In genomic region chr1:25543425-25544242, GRCh38 we compare ENCODE assay signal across 8 cellular contexts. TPM values are rescaled to one million over a fixed set of nuclear protein-coding genes. Genes with fewer than 3 reads are reported as not detected.
DNase-seq lines count a peak whose midpoint lies in the region; ATAC-seq lines count a peak whose summit lies in the region.

Gene LDLRAP1, plus strand, starts transcription at chr1:25543606. Its CDS starts 93 bp downstream, at chr1:25543699.

- peak within 1 kb of the TSS; percentile 67 to 90 for H3K4me3 ChIP-seq in neuronal stem cell (ENCODE audit: low read length in 2 of 2)

- no peaks in the 10 kb centered on the region for H3K27me3 Mint-ChIP-seq in activated naive CD4-positive, alpha-beta T cell treated with anti-CD3 and anti-CD28 coated beads, Interleukin-2, amount 50 U/mL, for 24 hours

- WGBS in neuronal stem cell (ENCODE audit: extremely low coverage in 2 of 2, insufficient read length in 2 of 2, insufficient replicate concordance in 1 of 2), 2 donors: no CpG with 5 or more reads among the region's 99 CpGs

- peaks cover 4 to 11% of the 10 kb centered on the region in 2 donors for H3K4me1 ChIP-seq in neuronal stem cell (ENCODE audit: control insufficient read depth in 2 of 2, insufficient read depth in 1 of 2, low read depth in 1 of 2, low read length in 2 of 2)

- H3K14ac ChIP-seq in neuronal stem cell (ENCODE audit: low read length): peak within 1 kb of the TSS; percentile 1

- DNase-seq in Ammon's horn (ENCODE audit: low spot score) (peak; percentile 83), SK-MEL-5 (ENCODE audit: low read depth, low spot score) (peak; percentile 70), glomerular endothelial cell (ENCODE audit: extremely low read depth, low read depth, low spot score) (no peak), neuronal stem cell (ENCODE audit: low spot score) (peak; percentile 70)

- ATAC-seq in GM19043 (IDR thresholded peaks at IDR 0.05; ENCODE audit: low read depth, unreplicated experiment) (peak; percentile 71), HG03432 (IDR thresholded peaks at IDR 0.05; ENCODE audit: unreplicated experiment) (peak; percentile 92)

- H3K36me3 Mint-ChIP-seq in activated naive CD4-positive, alpha-beta T cell treated with anti-CD3 and anti-CD28 coated beads, Interleukin-2, amount 50 U/mL, for 24 hours: no peaks in the 10 kb centered on the region

- H3K36me3 ChIP-seq in neuronal stem cell (replicated peaks in 1 of 2; ENCODE audit: control insufficient read depth in 2 of 2, insufficient read depth in 2 of 2, low read length in 2 of 2): no peaks in the 10 kb centered on the region

- no peak within 1 kb of the TSS for H4K91ac ChIP-seq in neuronal stem cell (ENCODE audit: low read depth, low read length, poor library complexity)

- no peak within 1 kb of the TSS for H3K27ac ChIP-seq in neuronal stem cell (replicated peaks; ENCODE audit: low read length)
- peak within 1 kb of the TSS; percentile 59 for H3K27ac ChIP-seq in temporal lobe (ENCODE audit: low read depth, low read length)

- H4K8ac ChIP-seq in neuronal stem cell (ENCODE audit: low read depth, low read length): no peak within 1 kb of the TSS

- H2BK5ac ChIP-seq in neuronal stem cell (ENCODE audit: low read length): peak within 1 kb of the TSS; percentile 34

- in situ Hi-C loops in SK-MEL-5 (cut with HindIII; ENCODE audit: low pct_unique_long_range_greater_than_20kb, low sequenced_read_pairs): no loop called here

- H2BK15ac ChIP-seq in neuronal stem cell (ENCODE audit: low read length): peak within 1 kb of the TSS; percentile 49

- H3K4me1 Mint-ChIP-seq in activated naive CD4-positive, alpha-beta T cell treated with anti-CD3 and anti-CD28 coated beads, Interleukin-2, amount 50 U/mL, for 24 hours: peaks cover 42% of the 10 kb centered on the region

- H3K4me3 Mint-ChIP-seq in activated naive CD4-positive, alpha-beta T cell treated with anti-CD3 and anti-CD28 coated beads, Interleukin-2, amount 50 U/mL, for 24 hours: peak within 1 kb of the TSS; percentile 89

- H3K4ac ChIP-seq in neuronal stem cell (ENCODE audit: low read length): no peak within 1 kb of the TSS

- H3K27me3 ChIP-seq in neuronal stem cell (ENCODE audit: control insufficient read depth in 3 of 3, insufficient read depth in 3 of 3, low read depth in 1 of 3, low read length in 3 of 3): peaks cover 0 to 21% (median 11%) of the 10 kb centered on the region in 3 experiments

- H3K27ac Mint-ChIP-seq in activated naive CD4-positive, alpha-beta T cell treated with anti-CD3 and anti-CD28 coated beads, Interleukin-2, amount 50 U/mL, for 24 hours: peak within 1 kb of the TSS; percentile 90

- H3K9me3 Mint-ChIP-seq in activated naive CD4-positive, alpha-beta T cell treated with anti-CD3 and anti-CD28 coated beads, Interleukin-2, amount 50 U/mL, for 24 hours: no peaks in the 10 kb centered on the region

- H3K4me2 ChIP-seq in neuronal stem cell (ENCODE audit: insufficient read depth, low read length, poor library complexity, severe bottlenecking): peak within 1 kb of the TSS; percentile 99

- peak within 1 kb of the TSS; percentile 95 for H2AFZ ChIP-seq in neuronal stem cell (ENCODE audit: low read length)

- H3K9ac ChIP-seq in neuronal stem cell (ENCODE audit: low read depth, low read length, poor library complexity): peak within 1 kb of the TSS; percentile 80

- peak within 1 kb of the TSS; percentile 15 for H2AK5ac ChIP-seq in neuronal stem cell (ENCODE audit: low read depth, low read length)

- H3K18ac ChIP-seq in neuronal stem cell (ENCODE audit: low read length): peak within 1 kb of the TSS; percentile 95

- H2BK12ac ChIP-seq in neuronal stem cell (ENCODE audit: low read length): peak within 1 kb of the TSS; percentile 8

- no peak within 1 kb of the TSS for H2BK120ac ChIP-seq in neuronal stem cell (ENCODE audit: low read depth, low read length)

- H3K79me1 ChIP-seq in neuronal stem cell (ENCODE audit: low read depth, low read length): no peaks in the 10 kb centered on the region

- peak within 1 kb of the TSS; percentile 90 for H3K23ac ChIP-seq in neuronal stem cell (ENCODE audit: low read depth, low read length, poor library complexity)

- no peaks in the 10 kb centered on the region for H3K9me3 ChIP-seq in neuronal stem cell (replicated peaks in 1 of 2; ENCODE audit: control insufficient read depth in 2 of 2, insufficient read depth in 1 of 2, low read depth in 1 of 2, low read length in 2 of 2)

RNA-seq across cellular contexts. Expression of gene LDLRAP1, which starts in this region (rescaled TPM):
- total RNA-seq in SK-MEL-5 (2014; rRNA removed; shearing (Covaris generic)): 13.4 and 13.7 TPM in 2 replicates
- 26.3 and 35.9 TPM in 2 replicates for polyA plus RNA-seq in SK-MEL-5 (2015; cell fraction: cytosol; rRNA removed)
- 35.9 and 39.8 TPM in 2 replicates for polyA plus RNA-seq in SK-MEL-5 (2015; cell fraction: nucleus; rRNA removed)
- 14.8 and 19.8 TPM in 2 replicates for total RNA-seq in glomerular endothelial cell
- polyA plus RNA-seq in neuronal stem cell (2013, experiment 1 of 2): 5.0 TPM
- 5.4 TPM for polyA plus RNA-seq in neuronal stem cell (2013, experiment 2 of 2)
- total RNA-seq in temporal lobe: 0.98 TPM
